In genomic region chr11:506950-507726, GRCh38 we compare ENCODE assay signal across 1 cellular context.
A peak's percentile ranks its signal among the peaks of the same experiment; 100 is the strongest.
TF ChIP-seq lines count a peak whose summit lies in the region.

TSS of gene RNH1 (minus strand) at chr11:507242. CDS start at chr11:502162, 5,080 bp downstream.

TF ChIP-seq in HepG2, 621 proteins besides CTCF, POLR2A, EP300 and RAD21 (continued from another document):
- TF ChIP-seq FOXC1 (CRISPR knock-in tag; IDR thresholded peaks at IDR 0.05; ENCODE audit: borderline replicate concordance) (0 out of 2 replicates have a peak, but pooled peaks have one; percentile 9), PCBP2 (optimal IDR thresholded peaks at IDR 0.05; ENCODE audit: low read depth, low read length, poor library complexity, severe bottlenecking) (no peak), ZNF781 (CRISPR knock-in tag; IDR thresholded peaks at IDR 0.05; ENCODE audit: borderline replicate concordance, not compliant biosample characterization) (no peak), DNMT1 (CRISPR knock-in tag; IDR thresholded peaks at IDR 0.05) (0 out of 2 replicates have a peak, but pooled peaks have one; percentile 32), MTA1 (CRISPR knock-in tag; IDR thresholded peaks at IDR 0.05; ENCODE audit: borderline replicate concordance) (0 out of 2 replicates have a peak, but pooled peaks have one; percentile 2), BRCA1 (CRISPR knock-in tag; IDR thresholded peaks at IDR 0.05) (no peak), KMT2B (CRISPR knock-in tag; IDR thresholded peaks at IDR 0.05) (peak; percentile 23; the same call in 1 of the 2 replicates), SALL2 (CRISPR knock-in tag; IDR thresholded peaks at IDR 0.05) (peak; percentile 17; the same call in 1 of the 2 replicates), CC2D1A (CRISPR knock-in tag; IDR thresholded peaks at IDR 0.05) (no peak), MAZ (IDR thresholded peaks at IDR 0.05; ENCODE audit: borderline replicate concordance, low read depth, low read length) (no peak; the same call in 1 of the 2 replicates), MAZ (CRISPR knock-in tag; IDR thresholded peaks at IDR 0.05; ENCODE audit: low read depth) (no peak; the same call in 1 of the 2 replicates), ZNF552 (CRISPR knock-in tag; IDR thresholded peaks at IDR 0.05; ENCODE audit: borderline replicate concordance) (no peak), ISL2 (CRISPR knock-in tag; IDR thresholded peaks at IDR 0.05) (no peak), TCF7L2 (IDR thresholded peaks at IDR 0.05; ENCODE audit: low read depth, low read length) (no peak), GTF2F1 (IDR thresholded peaks at IDR 0.05; ENCODE audit: low read length) (no peak), SNAPC4 (CRISPR knock-in tag; IDR thresholded peaks at IDR 0.05) (0 out of 2 replicates have a peak, but pooled peaks have one; percentile 16), SIN3A (IDR thresholded peaks at IDR 0.05; ENCODE audit: borderline replicate concordance, low read depth, low read length) (no peak), ZBTB14 (CRISPR knock-in tag; IDR thresholded peaks at IDR 0.05) (peak; percentile 92), GLMP (CRISPR knock-in tag; IDR thresholded peaks at IDR 0.05; ENCODE audit: borderline replicate concordance) (peak; percentile 72; the same call in 1 of the 2 replicates), ZNF546 (CRISPR knock-in tag; conservative IDR thresholded peaks at IDR 0.05) (peak; percentile 67; the same call in 1 of the 2 replicates), KLF16 (CRISPR knock-in tag; IDR thresholded peaks at IDR 0.05) (peak in 1 of 2 experiments; percentile 65; a peak in 2 of 4 replicates), ARID5B (CRISPR knock-in tag; IDR thresholded peaks at IDR 0.05) (no peak), DPF2 (CRISPR knock-in tag; IDR thresholded peaks at IDR 0.05; ENCODE audit: borderline replicate concordance, low read depth) (no peak), ARNT (IDR thresholded peaks at IDR 0.05) (no peak), ZNF101 (CRISPR knock-in tag; IDR thresholded peaks at IDR 0.05; ENCODE audit: borderline replicate concordance, low read depth) (no peak), HMGA1 (CRISPR knock-in tag; conservative IDR thresholded peaks at IDR 0.05) (no peak), KLF12 (CRISPR knock-in tag; IDR thresholded peaks at IDR 0.05; ENCODE audit: borderline replicate concordance) (no peak), ARNTL (CRISPR knock-in tag; IDR thresholded peaks at IDR 0.05) (no peak), ZNF788 (CRISPR knock-in tag; IDR thresholded peaks at IDR 0.05; ENCODE audit: borderline replicate concordance) (peak; percentile 62; the same call in 1 of the 2 replicates), ZNF329 (CRISPR knock-in tag; IDR thresholded peaks at IDR 0.05; ENCODE audit: low read depth) (peak; percentile 64; the same call in 1 of the 2 replicates), MYC (CRISPR knock-in tag; IDR thresholded peaks at IDR 0.05; ENCODE audit: borderline replicate concordance) (no peak), AHR (CRISPR knock-in tag; IDR thresholded peaks at IDR 0.05) (0 out of 2 replicates have a peak, but pooled peaks have one; percentile 4)
TF ChIP-seq in HepG2: peak in this region for 102.
